In the genomic region with DNA sequence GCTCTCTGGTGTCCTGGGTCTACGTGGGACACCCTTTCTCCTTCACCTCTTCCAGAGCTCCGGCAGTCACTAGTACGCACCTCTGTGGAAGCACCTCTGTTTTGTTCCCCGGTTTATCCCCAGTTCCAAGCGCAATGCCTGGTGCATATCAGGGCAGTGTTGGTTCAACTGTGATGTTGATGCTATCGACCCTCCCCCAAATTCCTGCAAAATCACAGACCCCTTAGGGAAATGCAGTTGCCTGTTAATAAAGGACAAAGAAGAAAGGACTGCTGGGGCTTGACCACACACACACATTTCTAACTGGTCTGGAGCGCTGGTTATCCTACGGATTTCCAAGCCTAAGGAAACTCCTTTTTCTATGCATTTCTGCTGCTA, we compare ENCODE assay signal across 1 cellular context.
TF ChIP-seq lines count a peak whose summit lies in the region.

No MANE protein-coding gene starts in this region.

TF ChIP-seq in K562, 482 proteins besides CTCF, POLR2A, EP300 and RAD21 (continued from another document):
- TF ChIP-seq, protein P1, sequence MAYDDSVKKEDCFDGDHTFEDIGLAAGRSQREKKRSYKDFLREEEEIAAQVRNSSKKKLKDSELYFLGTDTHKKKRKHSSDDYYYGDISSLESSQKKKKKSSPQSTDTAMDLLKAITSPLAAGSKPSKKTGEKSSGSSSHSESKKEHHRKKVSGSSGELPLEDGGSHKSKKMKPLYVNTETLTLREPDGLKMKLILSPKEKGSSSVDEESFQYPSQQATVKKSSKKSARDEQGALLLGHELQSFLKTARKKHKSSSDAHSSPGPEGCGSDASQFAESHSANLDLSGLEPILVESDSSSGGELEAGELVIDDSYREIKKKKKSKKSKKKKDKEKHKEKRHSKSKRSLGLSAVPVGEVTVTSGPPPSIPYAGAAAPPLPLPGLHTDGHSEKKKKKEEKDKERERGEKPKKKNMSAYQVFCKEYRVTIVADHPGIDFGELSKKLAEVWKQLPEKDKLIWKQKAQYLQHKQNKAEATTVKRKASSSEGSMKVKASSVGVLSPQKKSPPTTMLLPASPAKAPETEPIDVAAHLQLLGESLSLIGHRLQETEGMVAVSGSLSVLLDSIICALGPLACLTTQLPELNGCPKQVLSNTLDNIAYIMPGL (CRISPR knock-in tag; IDR thresholded peaks at IDR 0.05): no peak
- TF ChIP-seq, protein P2, sequence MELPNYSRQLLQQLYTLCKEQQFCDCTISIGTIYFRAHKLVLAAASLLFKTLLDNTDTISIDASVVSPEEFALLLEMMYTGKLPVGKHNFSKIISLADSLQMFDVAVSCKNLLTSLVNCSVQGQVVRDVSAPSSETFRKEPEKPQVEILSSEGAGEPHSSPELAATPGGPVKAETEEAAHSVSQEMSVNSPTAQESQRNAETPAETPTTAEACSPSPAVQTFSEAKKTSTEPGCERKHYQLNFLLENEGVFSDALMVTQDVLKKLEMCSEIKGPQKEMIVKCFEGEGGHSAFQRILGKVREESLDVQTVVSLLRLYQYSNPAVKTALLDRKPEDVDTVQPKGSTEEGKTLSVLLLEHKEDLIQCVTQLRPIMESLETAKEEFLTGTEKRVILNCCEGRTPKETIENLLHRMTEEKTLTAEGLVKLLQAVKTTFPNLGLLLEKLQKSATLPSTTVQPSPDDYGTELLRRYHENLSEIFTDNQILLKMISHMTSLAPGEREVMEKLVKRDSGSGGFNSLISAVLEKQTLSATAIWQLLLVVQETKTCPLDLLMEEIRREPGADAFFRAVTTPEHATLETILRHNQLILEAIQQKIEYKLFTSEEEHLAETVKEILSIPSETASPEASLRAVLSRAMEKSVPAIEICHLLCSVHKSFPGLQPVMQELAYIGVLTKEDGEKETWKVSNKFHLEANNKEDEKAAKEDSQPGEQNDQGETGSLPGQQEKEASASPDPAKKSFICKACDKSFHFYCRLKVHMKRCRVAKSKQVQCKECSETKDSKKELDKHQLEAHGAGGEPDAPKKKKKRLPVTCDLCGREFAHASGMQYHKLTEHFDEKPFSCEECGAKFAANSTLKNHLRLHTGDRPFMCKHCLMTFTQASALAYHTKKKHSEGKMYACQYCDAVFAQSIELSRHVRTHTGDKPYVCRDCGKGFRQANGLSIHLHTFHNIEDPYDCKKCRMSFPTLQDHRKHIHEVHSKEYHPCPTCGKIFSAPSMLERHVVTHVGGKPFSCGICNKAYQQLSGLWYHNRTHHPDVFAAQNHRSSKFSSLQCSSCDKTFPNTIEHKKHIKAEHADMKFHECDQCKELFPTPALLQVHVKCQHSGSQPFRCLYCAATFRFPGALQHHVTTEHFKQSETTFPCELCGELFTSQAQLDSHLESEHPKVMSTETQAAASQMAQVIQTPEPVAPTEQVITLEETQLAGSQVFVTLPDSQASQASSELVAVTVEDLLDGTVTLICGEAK (IDR thresholded peaks at IDR 0.05): peak; percentile 55
- TF ChIP-seq, protein P2 (CRISPR knock-in tag; IDR thresholded peaks at IDR 0.05): no peak
- TF ChIP-seq, protein P3, sequence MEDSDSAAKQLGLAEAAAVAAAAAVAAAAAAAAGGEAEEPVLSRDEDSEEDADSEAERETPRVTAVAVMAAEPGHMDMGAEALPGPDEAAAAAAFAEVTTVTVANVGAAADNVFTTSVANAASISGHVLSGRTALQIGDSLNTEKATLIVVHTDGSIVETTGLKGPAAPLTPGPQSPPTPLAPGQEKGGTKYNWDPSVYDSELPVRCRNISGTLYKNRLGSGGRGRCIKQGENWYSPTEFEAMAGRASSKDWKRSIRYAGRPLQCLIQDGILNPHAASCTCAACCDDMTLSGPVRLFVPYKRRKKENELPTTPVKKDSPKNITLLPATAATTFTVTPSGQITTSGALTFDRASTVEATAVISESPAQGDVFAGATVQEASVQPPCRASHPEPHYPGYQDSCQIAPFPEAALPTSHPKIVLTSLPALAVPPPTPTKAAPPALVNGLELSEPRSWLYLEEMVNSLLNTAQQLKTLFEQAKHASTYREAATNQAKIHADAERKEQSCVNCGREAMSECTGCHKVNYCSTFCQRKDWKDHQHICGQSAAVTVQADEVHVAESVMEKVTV (CRISPR knock-in tag; IDR thresholded peaks at IDR 0.05): no peak
- TF ChIP-seq HDAC2 (IDR thresholded peaks at IDR 0.05): peak; percentile 51; the same call in 1 of the 2 replicates
- no peak for TF ChIP-seq ARHGAP35 (IDR thresholded peaks at IDR 0.05; ENCODE audit: partially characterized antibody)
- TF ChIP-seq, protein P4, sequence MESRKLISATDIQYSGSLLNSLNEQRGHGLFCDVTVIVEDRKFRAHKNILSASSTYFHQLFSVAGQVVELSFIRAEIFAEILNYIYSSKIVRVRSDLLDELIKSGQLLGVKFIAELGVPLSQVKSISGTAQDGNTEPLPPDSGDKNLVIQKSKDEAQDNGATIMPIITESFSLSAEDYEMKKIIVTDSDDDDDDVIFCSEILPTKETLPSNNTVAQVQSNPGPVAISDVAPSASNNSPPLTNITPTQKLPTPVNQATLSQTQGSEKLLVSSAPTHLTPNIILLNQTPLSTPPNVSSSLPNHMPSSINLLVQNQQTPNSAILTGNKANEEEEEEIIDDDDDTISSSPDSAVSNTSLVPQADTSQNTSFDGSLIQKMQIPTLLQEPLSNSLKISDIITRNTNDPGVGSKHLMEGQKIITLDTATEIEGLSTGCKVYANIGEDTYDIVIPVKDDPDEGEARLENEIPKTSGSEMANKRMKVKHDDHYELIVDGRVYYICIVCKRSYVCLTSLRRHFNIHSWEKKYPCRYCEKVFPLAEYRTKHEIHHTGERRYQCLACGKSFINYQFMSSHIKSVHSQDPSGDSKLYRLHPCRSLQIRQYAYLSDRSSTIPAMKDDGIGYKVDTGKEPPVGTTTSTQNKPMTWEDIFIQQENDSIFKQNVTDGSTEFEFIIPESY (CRISPR knock-in tag; IDR thresholded peaks at IDR 0.05): 0 out of 2 replicates have a peak, but pooled peaks have one; percentile 4
- TF ChIP-seq, protein P5, sequence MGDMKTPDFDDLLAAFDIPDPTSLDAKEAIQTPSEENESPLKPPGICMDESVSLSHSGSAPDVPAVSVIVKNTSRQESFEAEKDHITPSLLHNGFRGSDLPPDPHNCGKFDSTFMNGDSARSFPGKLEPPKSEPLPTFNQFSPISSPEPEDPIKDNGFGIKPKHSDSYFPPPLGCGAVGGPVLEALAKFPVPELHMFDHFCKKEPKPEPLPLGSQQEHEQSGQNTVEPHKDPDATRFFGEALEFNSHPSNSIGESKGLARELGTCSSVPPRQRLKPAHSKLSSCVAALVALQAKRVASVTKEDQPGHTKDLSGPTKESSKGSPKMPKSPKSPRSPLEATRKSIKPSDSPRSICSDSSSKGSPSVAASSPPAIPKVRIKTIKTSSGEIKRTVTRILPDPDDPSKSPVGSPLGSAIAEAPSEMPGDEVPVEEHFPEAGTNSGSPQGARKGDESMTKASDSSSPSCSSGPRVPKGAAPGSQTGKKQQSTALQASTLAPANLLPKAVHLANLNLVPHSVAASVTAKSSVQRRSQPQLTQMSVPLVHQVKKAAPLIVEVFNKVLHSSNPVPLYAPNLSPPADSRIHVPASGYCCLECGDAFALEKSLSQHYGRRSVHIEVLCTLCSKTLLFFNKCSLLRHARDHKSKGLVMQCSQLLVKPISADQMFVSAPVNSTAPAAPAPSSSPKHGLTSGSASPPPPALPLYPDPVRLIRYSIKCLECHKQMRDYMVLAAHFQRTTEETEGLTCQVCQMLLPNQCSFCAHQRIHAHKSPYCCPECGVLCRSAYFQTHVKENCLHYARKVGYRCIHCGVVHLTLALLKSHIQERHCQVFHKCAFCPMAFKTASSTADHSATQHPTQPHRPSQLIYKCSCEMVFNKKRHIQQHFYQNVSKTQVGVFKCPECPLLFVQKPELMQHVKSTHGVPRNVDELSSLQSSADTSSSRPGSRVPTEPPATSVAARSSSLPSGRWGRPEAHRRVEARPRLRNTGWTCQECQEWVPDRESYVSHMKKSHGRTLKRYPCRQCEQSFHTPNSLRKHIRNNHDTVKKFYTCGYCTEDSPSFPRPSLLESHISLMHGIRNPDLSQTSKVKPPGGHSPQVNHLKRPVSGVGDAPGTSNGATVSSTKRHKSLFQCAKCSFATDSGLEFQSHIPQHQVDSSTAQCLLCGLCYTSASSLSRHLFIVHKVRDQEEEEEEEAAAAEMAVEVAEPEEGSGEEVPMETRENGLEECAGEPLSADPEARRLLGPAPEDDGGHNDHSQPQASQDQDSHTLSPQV (IDR thresholded peaks at IDR 0.05): 0 out of 2 replicates have a peak, but pooled peaks have one; percentile 2
- peak; percentile 62; the same call in 1 of the 2 replicates for TF ChIP-seq ZNF830 (CRISPR knock-in tag; IDR thresholded peaks at IDR 0.05)
- TF ChIP-seq L3MBTL2 (IDR thresholded peaks at IDR 0.05): 0 out of 2 replicates have a peak, but pooled peaks have one; percentile 2
- no peak for TF ChIP-seq CEBPB (tag; IDR thresholded peaks at IDR 0.05)
- TF ChIP-seq, protein P6, sequence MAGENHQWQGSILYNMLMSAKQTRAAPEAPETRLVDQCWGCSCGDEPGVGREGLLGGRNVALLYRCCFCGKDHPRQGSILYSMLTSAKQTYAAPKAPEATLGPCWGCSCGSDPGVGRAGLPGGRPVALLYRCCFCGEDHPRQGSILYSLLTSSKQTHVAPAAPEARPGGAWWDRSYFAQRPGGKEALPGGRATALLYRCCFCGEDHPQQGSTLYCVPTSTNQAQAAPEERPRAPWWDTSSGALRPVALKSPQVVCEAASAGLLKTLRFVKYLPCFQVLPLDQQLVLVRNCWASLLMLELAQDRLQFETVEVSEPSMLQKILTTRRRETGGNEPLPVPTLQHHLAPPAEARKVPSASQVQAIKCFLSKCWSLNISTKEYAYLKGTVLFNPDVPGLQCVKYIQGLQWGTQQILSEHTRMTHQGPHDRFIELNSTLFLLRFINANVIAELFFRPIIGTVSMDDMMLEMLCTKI (IDR thresholded peaks at IDR 0.05; ENCODE audit: partially characterized antibody): no peak
